ENCODE assay signal across 10 cellular contexts in genomic region chr6:41896280-41896679, GRCh38. TPM values are rescaled to one million over a fixed set of nuclear protein-coding genes. Genes with fewer than 3 reads are reported as not detected.
A peak's percentile ranks its signal among the peaks of the same experiment; 100 is the strongest.
DNase-seq lines count a peak whose midpoint lies in the region; TF ChIP-seq lines count a peak whose summit lies in the region.
"Had no signal": no experiment of that assay in that cellular context is flagged by ENCODE, and none has a peak within 500 bp of the region (broad histone marks: within the 10 kb centered on the region; RNA-seq: fewer than 3 reads in every experiment).

No MANE protein-coding gene starts in this region.

- no peak for TF ChIP-seq CTCF in tibial artery (IDR thresholded peaks at IDR 0.05)

- no peaks in the 10 kb centered on the region for H3K27me3 Mint-ChIP-seq in activated naive CD4-positive, alpha-beta T cell treated with anti-CD3 and anti-CD28 coated beads for 36 hours (ENCODE audit: low read depth)
- no peaks in the 10 kb centered on the region for H3K27me3 Mint-ChIP-seq in activated CD4-positive, alpha-beta memory T cell treated with anti-CD3 and anti-CD28 coated beads for 36 hours
- H3K27me3 Mint-ChIP-seq: activated naive CD4-positive, alpha-beta T cell treated with anti-CD3 and anti-CD28 coated beads, Interleukin-2, amount 50 U/mL, for 24 hours had no signal

- no peaks in the 10 kb centered on the region for H3K27me3 ChIP-seq in tibial artery

- peaks cover 0 to 9% (median 0%) of the 10 kb centered on the region in 3 donors for H3K36me3 ChIP-seq in tibial artery

- CTCF ChIA-PET in activated naive CD4-positive, alpha-beta T cell treated with anti-CD3 and anti-CD28 coated beads for 36 hours (lab: Charles Lee): interaction anchor here (0.5 to 1.8 kb wide), 6 partner anchors 25 to 688 kb away, joined by 3 to 10 read pairs (median 4); partner anchors contain the start of genes BYSL and MED20
- CTCF ChIA-PET in activated CD4-positive, alpha-beta memory T cell treated with anti-CD3 and anti-CD28 coated beads for 36 hours (lab: Charles Lee): interaction anchor here (1.1 to 13.0 kb wide), 6 partner anchors 9 to 208 kb away, joined by 5 to 190 read pairs (median 13); partner anchors contain the start of genes BYSL, MED20, TAF8 and TOMM6

- POLR2A ChIA-PET in activated CD4-positive, alpha-beta memory T cell treated with anti-CD3 and anti-CD28 coated beads for 36 hours (lab: Charles Lee): interaction anchor here (0.9 to 1.9 kb wide), 6 partner anchors 11 to 153 kb away, joined by 3 to 11 read pairs (median 3); partner anchors contain the start of gene TAF8

- no peaks in the 10 kb centered on the region for H3K36me3 Mint-ChIP-seq in activated naive CD4-positive, alpha-beta T cell treated with anti-CD3 and anti-CD28 coated beads for 36 hours (ENCODE audit: low read depth)
- H3K36me3 Mint-ChIP-seq in activated CD4-positive, alpha-beta memory T cell treated with anti-CD3 and anti-CD28 coated beads for 36 hours: no peaks in the 10 kb centered on the region
- H3K36me3 Mint-ChIP-seq: activated naive CD4-positive, alpha-beta T cell treated with anti-CD3 and anti-CD28 coated beads, Interleukin-2, amount 50 U/mL, for 24 hours had no signal

- H3K9me3 ChIP-seq in iPS-18c (ENCODE audit: control insufficient read depth, insufficient read depth, low read length) (no peaks in the 10 kb centered on the region), tibial artery (no peaks in the 10 kb centered on the region)

- H3K4me1 ChIP-seq in tibial artery: peaks cover 0 to 22% (median 8%) of the 10 kb centered on the region in 4 donors

- no peak for DNase-seq in activated naive CD4-positive, alpha-beta T cell treated with anti-CD3 and anti-CD28 coated beads for 36 hours
- DNase-seq in activated naive CD4-positive, alpha-beta T cell treated with anti-CD3 and anti-CD28 coated beads, Interleukin-2, amount 50 U/mL, for 16 hours: no peak
- DNase-seq in activated CD4-positive, alpha-beta memory T cell treated with anti-CD3 and anti-CD28 coated beads for 36 hours: no peak
- DNase-seq in tibial artery (no peak), NCI-H2196 (lab: John Stamatoyannopoulos, UW; ENCODE audit: unreplicated experiment) (no peak), DMS 273 treated with DMSO at 0.1 percent for 48 hours (lab: John Stamatoyannopoulos, UW) (no peak), 8988T (no peak)
- DNase-seq: DMS153 had no signal

- H3K27ac Mint-ChIP-seq in activated naive CD4-positive, alpha-beta T cell treated with anti-CD3 and anti-CD28 coated beads for 36 hours: peak overlapping the region; percentile 91
- H3K27ac Mint-ChIP-seq in activated CD4-positive, alpha-beta memory T cell treated with anti-CD3 and anti-CD28 coated beads for 36 hours: peak overlapping the region; percentile 89

- intact Hi-C loops in activated naive CD4-positive, alpha-beta T cell treated with anti-CD3 and anti-CD28 coated beads for 36 hours (cut with micrococcal nuclease): no loop called here
- intact Hi-C loops in activated CD4-positive, alpha-beta memory T cell treated with anti-CD3 and anti-CD28 coated beads for 36 hours (cut with micrococcal nuclease): no loop called here
- intact Hi-C loops in tibial artery (cut with DNase I; ENCODE audit: low total_unique reads): loop anchor here (5.0 kb wide), 1 partner anchor 104 kb away; no protein-coding TSS in a partner anchor

- peaks cover 11% of the 10 kb centered on the region for H3K4me1 Mint-ChIP-seq in activated naive CD4-positive, alpha-beta T cell treated with anti-CD3 and anti-CD28 coated beads for 36 hours (ENCODE audit: low read depth)
- peaks cover 9% of the 10 kb centered on the region for H3K4me1 Mint-ChIP-seq in activated CD4-positive, alpha-beta memory T cell treated with anti-CD3 and anti-CD28 coated beads for 36 hours (ENCODE audit: low read depth)

- H3K4me3 ChIP-seq in iPS-18c (ENCODE audit: insufficient read depth, low read depth, low read length) (peak overlapping the region; percentile 72), tibial artery (peak overlapping the region; percentile 70 to 87)

- H3K9me3 Mint-ChIP-seq in activated naive CD4-positive, alpha-beta T cell treated with anti-CD3 and anti-CD28 coated beads for 36 hours: no peaks in the 10 kb centered on the region
- H3K9me3 Mint-ChIP-seq in activated CD4-positive, alpha-beta memory T cell treated with anti-CD3 and anti-CD28 coated beads for 36 hours: no peaks in the 10 kb centered on the region
- H3K9me3 Mint-ChIP-seq: activated naive CD4-positive, alpha-beta T cell treated with anti-CD3 and anti-CD28 coated beads, Interleukin-2, amount 50 U/mL, for 24 hours had no signal

- H3K4me3 Mint-ChIP-seq in activated naive CD4-positive, alpha-beta T cell treated with anti-CD3 and anti-CD28 coated beads for 36 hours: no peak overlapping the region
- H3K4me3 Mint-ChIP-seq in activated CD4-positive, alpha-beta memory T cell treated with anti-CD3 and anti-CD28 coated beads for 36 hours: no peak overlapping the region
- H3K4me3 Mint-ChIP-seq: activated naive CD4-positive, alpha-beta T cell treated with anti-CD3 and anti-CD28 coated beads, Interleukin-2, amount 50 U/mL, for 24 hours had no signal

- peak overlapping the region in 1 of 2 donors; percentile 75 for H3K27ac ChIP-seq in tibial artery

RNA-seq across cellular contexts. Expression of gene USP49, which starts 1.1 kb away (rescaled TPM):
- 1 to 10 TPM; 8.3 to 8.4 TPM for total RNA-seq in activated naive CD4-positive, alpha-beta T cell treated with anti-CD3 and anti-CD28 coated beads for 36 hours
- 1 to 10 TPM; 6.1 to 6.3 TPM for total RNA-seq in activated CD4-positive, alpha-beta memory T cell treated with anti-CD3 and anti-CD28 coated beads for 36 hours

RNA-seq across cellular contexts. Expression of gene MED20, which starts 24.7 kb away (rescaled TPM):
- 10 to 100 TPM; 24.0 to 27.4 TPM for total RNA-seq in activated naive CD4-positive, alpha-beta T cell treated with anti-CD3 and anti-CD28 coated beads for 36 hours
- 10 to 100 TPM; 18.2 to 18.3 TPM for total RNA-seq in activated CD4-positive, alpha-beta memory T cell treated with anti-CD3 and anti-CD28 coated beads for 36 hours

RNA-seq across cellular contexts. Expression of gene BYSL, which starts 25.0 kb away (rescaled TPM):
- total RNA-seq in activated naive CD4-positive, alpha-beta T cell treated with anti-CD3 and anti-CD28 coated beads for 36 hours: 10 to 100 TPM; 49.8 TPM
- 10 to 100 TPM; 46.6 to 51.0 TPM for total RNA-seq in activated CD4-positive, alpha-beta memory T cell treated with anti-CD3 and anti-CD28 coated beads for 36 hours

RNA-seq across cellular contexts. Expression of gene CCND3, which starts 45.3 kb away (rescaled TPM):
- total RNA-seq in activated naive CD4-positive, alpha-beta T cell treated with anti-CD3 and anti-CD28 coated beads for 36 hours: 1,000 to 10,000 TPM; 1,152 to 1,165 TPM
- total RNA-seq in activated CD4-positive, alpha-beta memory T cell treated with anti-CD3 and anti-CD28 coated beads for 36 hours: 100 to 1,000 TPM; 570 to 573 TPM
